8 cellular contexts compared by ENCODE assay signal in the genomic region with DNA sequence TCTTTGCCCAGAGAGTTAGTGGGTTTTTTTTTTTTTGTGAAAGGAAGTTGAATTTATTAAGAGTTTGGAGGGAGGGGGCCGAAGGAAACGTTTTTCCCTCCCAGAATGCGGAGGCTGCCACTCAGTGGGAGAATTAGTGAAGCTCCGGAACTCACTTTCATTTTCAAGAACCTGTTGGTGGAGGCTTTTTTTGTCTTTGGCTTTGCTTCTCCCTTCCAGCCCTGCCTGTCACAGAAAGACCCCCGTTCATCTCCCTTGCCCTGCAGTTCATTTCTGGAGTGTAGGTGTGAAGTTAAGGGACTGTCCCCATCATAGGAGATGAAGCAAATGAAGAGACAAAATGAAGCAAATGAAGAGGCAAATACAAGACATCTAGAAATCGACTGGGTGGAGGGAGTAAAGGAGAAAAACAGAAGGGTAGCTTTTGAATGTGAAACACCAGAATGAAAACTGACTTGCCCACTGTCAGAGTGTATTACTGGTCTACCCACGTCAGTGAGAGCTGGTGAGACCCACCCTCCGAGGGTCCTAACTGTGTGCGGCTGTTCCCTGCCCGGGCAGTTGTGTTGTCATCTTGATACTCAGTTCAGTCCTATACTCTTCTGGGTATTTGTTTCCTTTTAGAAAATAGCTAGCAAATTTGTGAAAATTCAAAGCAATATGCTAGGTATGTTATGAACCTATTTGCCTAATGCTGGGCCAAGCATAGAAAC.
A peak's percentile ranks its signal among the peaks of the same experiment; 100 is the strongest.
DNase-seq lines count a peak whose midpoint lies in the region; ATAC-seq, FAIRE-seq and TF ChIP-seq lines count a peak whose summit lies in the region.

No MANE protein-coding gene starts in this region.

- H3K27ac ChIP-seq in astrocyte (ENCODE audit: low read depth, low read length): no peak overlapping the region

- peak overlapping the region; percentile 77 for H3K4me3 Mint-ChIP-seq in activated T-cell treated with anti-CD3 and anti-CD28 coated beads, Interleukin-2, amount 50 U/mL, for 24 hours
- H3K4me3 Mint-ChIP-seq in astrocyte (ENCODE audit: unreplicated experiment): peak overlapping the region; percentile 6
- H3K4me3 Mint-ChIP-seq in memory B cell: peak overlapping the region; percentile 69
- H3K4me3 Mint-ChIP-seq in type B pancreatic cell: no peak overlapping the region

- peak; percentile 36 for DNase-seq in activated T-cell treated with anti-CD3 and anti-CD28 coated beads, Interleukin-2, amount 50 U/mL, for 24 hours
- no peak for DNase-seq in activated T-cell treated with anti-CD3 and anti-CD28 coated beads, Interleukin-2, amount 50 U/mL, for 1 hour
- DNase-seq in KG1 (lab: John Stamatoyannopoulos, UW) (peak; percentile 53), astrocyte (ENCODE audit: low read depth) (no peak), memory B cell (ENCODE audit: low spot score in 2 of 2) (peak in 1 of 2 donors; percentile 2), type B pancreatic cell (ENCODE audit: extremely low spot score, unreplicated experiment) (no peak), germinal center (ENCODE audit: low spot score) (no peak)

- TF ChIP-seq CTCF in astrocyte (IDR thresholded peaks at IDR 0.05; ENCODE audit: insufficient read depth, low read depth, low read length) (no peak), type B pancreatic cell (conservative IDR thresholded peaks at IDR 0.05) (no peak)

- no peaks in the 10 kb centered on the region for H3K27me3 Mint-ChIP-seq in activated T-cell treated with anti-CD3 and anti-CD28 coated beads, Interleukin-2, amount 50 U/mL, for 24 hours
- H3K27me3 Mint-ChIP-seq in astrocyte (ENCODE audit: low read depth, unreplicated experiment) (no peaks in the 10 kb centered on the region), memory B cell (no peaks in the 10 kb centered on the region), type B pancreatic cell (no peaks in the 10 kb centered on the region)

- H3K4me1 Mint-ChIP-seq in activated T-cell treated with anti-CD3 and anti-CD28 coated beads, Interleukin-2, amount 50 U/mL, for 24 hours (ENCODE audit: low read depth): peaks cover 82% of the 10 kb centered on the region
- peaks cover 30% of the 10 kb centered on the region for H3K4me1 Mint-ChIP-seq in astrocyte (ENCODE audit: low read depth, unreplicated experiment)
- peaks cover 67% of the 10 kb centered on the region for H3K4me1 Mint-ChIP-seq in memory B cell
- peaks cover 53% of the 10 kb centered on the region for H3K4me1 Mint-ChIP-seq in type B pancreatic cell (ENCODE audit: unreplicated experiment)

- H3K27ac Mint-ChIP-seq in activated T-cell treated with anti-CD3 and anti-CD28 coated beads, Interleukin-2, amount 50 U/mL, for 24 hours: peak overlapping the region; percentile 91
- H3K27ac Mint-ChIP-seq in astrocyte (ENCODE audit: unreplicated experiment): no peak overlapping the region
- H3K27ac Mint-ChIP-seq in memory B cell: peak overlapping the region; percentile 88
- peak overlapping the region; percentile 27 for H3K27ac Mint-ChIP-seq in type B pancreatic cell

- no peaks in the 10 kb centered on the region for H3K36me3 Mint-ChIP-seq in activated T-cell treated with anti-CD3 and anti-CD28 coated beads, Interleukin-2, amount 50 U/mL, for 24 hours (ENCODE audit: low read depth)
- H3K36me3 Mint-ChIP-seq in astrocyte (ENCODE audit: low read depth, unreplicated experiment): no peaks in the 10 kb centered on the region
- peaks cover 7% of the 10 kb centered on the region for H3K36me3 Mint-ChIP-seq in memory B cell
- peaks cover 4% of the 10 kb centered on the region for H3K36me3 Mint-ChIP-seq in type B pancreatic cell

- no peaks in the 10 kb centered on the region for H3K9me3 Mint-ChIP-seq in activated T-cell treated with anti-CD3 and anti-CD28 coated beads, Interleukin-2, amount 50 U/mL, for 24 hours
- H3K9me3 Mint-ChIP-seq in astrocyte (ENCODE audit: unreplicated experiment) (no peaks in the 10 kb centered on the region), memory B cell (no peaks in the 10 kb centered on the region), type B pancreatic cell (peaks cover 8% of the 10 kb centered on the region)

- H3K4me3 ChIP-seq in astrocyte (ENCODE audit: insufficient read depth, low read depth, low read length): no peak overlapping the region

- H3K36me3 ChIP-seq in astrocyte (ENCODE audit: insufficient read depth, low read length): no peaks in the 10 kb centered on the region

- H2AFZ ChIP-seq in astrocyte (ENCODE audit: low read depth, low read length): no peak overlapping the region

- no peak for FAIRE-seq in astrocyte (lab: Jason Lieb, UNC)

- H3K9me3 ChIP-seq in astrocyte (ENCODE audit: insufficient read depth, low read depth, low read length): no peaks in the 10 kb centered on the region

- no peak overlapping the region for H3K9ac ChIP-seq in astrocyte (ENCODE audit: low read length)

- ATAC-seq in memory B cell (ENCODE audit: low read depth) (peak; percentile 57), HG03469 (IDR thresholded peaks at IDR 0.05; ENCODE audit: unreplicated experiment) (no peak)

- H3K4me2 ChIP-seq in astrocyte (ENCODE audit: low read length): peak overlapping the region; percentile 77

- H3K27me3 ChIP-seq in astrocyte (ENCODE audit: insufficient read depth, low read length): no peaks in the 10 kb centered on the region

- H3K79me2 ChIP-seq in astrocyte (ENCODE audit: insufficient read depth, low read length): no peaks in the 10 kb centered on the region

- peaks cover 4% of the 10 kb centered on the region for H4K20me1 ChIP-seq in astrocyte (ENCODE audit: insufficient read depth, low read length)

- H3K4me1 ChIP-seq in astrocyte (ENCODE audit: insufficient read depth, low read length): peaks cover 15% of the 10 kb centered on the region

Comparison
In these comparisons a context has a peak if more than half of its experiments do, and no peak if none do; other contexts are left out.
1. DNase-seq: peak in activated T-cell treated with anti-CD3 and anti-CD28 coated beads, Interleukin-2, amount 50 U/mL, for 24 hours (single experiment) and KG1 (single experiment); none in activated T-cell treated with anti-CD3 and anti-CD28 coated beads, Interleukin-2, amount 50 U/mL, for 1 hour (single experiment), astrocyte (single experiment), type B pancreatic cell (single experiment) and germinal center (single experiment).